Comparison of ENCODE assay signal across 10 cellular contexts in the genomic region with DNA sequence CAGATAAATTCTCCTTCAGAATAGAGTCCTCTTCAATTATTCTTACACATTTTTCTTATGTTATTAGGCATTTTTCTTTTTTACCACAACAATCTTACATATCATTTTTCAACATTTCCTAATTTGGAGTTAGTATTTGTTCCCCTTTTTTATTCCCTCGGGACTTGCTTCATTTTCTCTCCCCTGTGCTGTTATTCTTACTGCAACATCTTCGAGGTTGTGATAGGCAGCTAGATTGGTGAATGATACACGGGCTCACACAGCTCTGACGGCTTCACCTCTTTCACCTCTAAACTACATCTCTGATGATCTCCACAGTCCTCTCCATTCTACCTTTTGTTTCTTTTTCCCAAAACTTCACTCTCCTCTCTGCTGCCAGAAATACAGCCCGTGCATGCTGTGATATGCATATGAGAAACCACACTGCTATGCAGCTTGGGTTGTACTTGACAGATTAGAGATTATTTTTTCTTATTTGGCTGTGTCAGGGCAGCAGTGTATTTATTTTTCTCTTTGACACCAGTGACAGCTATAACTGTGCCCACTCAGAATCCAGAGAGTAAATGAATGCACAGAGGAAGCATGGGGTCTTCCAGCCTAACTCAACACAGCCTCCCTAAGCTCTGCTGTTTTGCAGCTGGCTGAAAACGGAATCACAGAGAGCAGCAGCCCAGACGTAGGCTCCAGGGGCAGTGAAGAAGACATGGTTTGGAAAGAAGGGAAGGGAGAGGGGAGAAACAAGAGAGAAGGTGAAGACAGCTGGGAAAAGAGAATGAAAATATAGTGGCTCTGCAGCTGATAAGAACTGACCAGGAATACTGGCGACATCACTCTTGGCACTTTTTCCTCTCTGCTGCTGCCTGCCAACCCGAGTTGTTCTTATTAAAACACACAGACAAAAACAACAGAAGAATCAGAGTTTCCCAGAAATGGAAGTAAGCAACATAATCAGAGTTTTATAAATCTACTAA.
DNase-seq lines count a peak whose midpoint lies in the region; ATAC-seq and TF ChIP-seq lines count a peak whose summit lies in the region.
"Had no signal": no experiment of that assay in that cellular context is flagged by ENCODE, and none has a peak within 500 bp of the region (broad histone marks: within the 10 kb centered on the region; RNA-seq: fewer than 3 reads in every experiment).

No MANE protein-coding gene starts in this region.

- no peak overlapping the region for H3K27ac Mint-ChIP-seq in activated T-helper 2 cell treated with anti-CD3 and anti-CD28 coated beads, Interferon-gamma antibody, Interleukin-2, Interleukin-4, amounts not matched to agents 10 μg/mL and 5 μg/mL and 100 μg/mL, durations not matched to agents 14 hours and 24 hours and 36 hours

- peak overlapping the region in 10 of 11 experiments; percentile 7 to 57 (median 28); a peak in 10 of 22 replicates for H3K9ac ChIP-seq in BLaER1 treated with 17β-estradiol and CSF1 and Interleukin-3, amounts not matched to agents 10 nM and 100 nM

- peaks cover 0 to 68% (median 0%) of the 10 kb centered on the region in 11 experiments; a peak in 6 of 22 replicates for H3K36me3 ChIP-seq in BLaER1 treated with 17β-estradiol and CSF1 and Interleukin-3, amounts not matched to agents 10 nM and 100 nM

- H3K9me3 ChIP-seq in BLaER1 treated with 17β-estradiol and CSF1 and Interleukin-3, amounts not matched to agents 10 nM and 100 nM (replicated peaks in 1 of 11): peaks cover 5 to 39% (median 18%) of the 10 kb centered on the region in 11 experiments; a peak in 20 of 22 replicates

- peaks cover 2% of the 10 kb centered on the region for H3K27me3 Mint-ChIP-seq in activated T-helper 2 cell treated with anti-CD3 and anti-CD28 coated beads, Interferon-gamma antibody, Interleukin-2, Interleukin-4, amounts not matched to agents 10 μg/mL and 5 μg/mL and 100 μg/mL, durations not matched to agents 14 hours and 24 hours and 36 hours (ENCODE audit: low read depth)

- H3K4me3 ChIP-seq in BLaER1 treated with 17β-estradiol and CSF1 and Interleukin-3, amounts not matched to agents 10 nM and 100 nM: peak overlapping the region in 1 of 10 experiments; percentile 36; a peak in 4 of 20 replicates

- DNase-seq in Right ventricle myocardium superior (peak; percentile 65), posterior vena cava (ENCODE audit: low spot score) (peak; percentile 81), cerebellar nuclear complex (lab: John Stamatoyannopoulos, UW) (no peak), left colon (no peak)
- DNase-seq in activated T-helper 2 cell treated with anti-CD3 and anti-CD28 coated beads, Interferon-gamma antibody, Interleukin-2, Interleukin-4, amounts not matched to agents 10 μg/mL and 5 μg/mL and 100 μg/mL, durations not matched to agents 14 hours and 24 hours and 36 hours (ENCODE audit: low spot score): no peak
- DNase-seq: activated gamma-delta T cell, NCI-H774 had no signal

- H3K4me1 ChIP-seq in BLaER1 treated with 17β-estradiol and CSF1 and Interleukin-3, amounts not matched to agents 10 nM and 100 nM: peaks cover 7 to 24% (median 12%) of the 10 kb centered on the region in 10 experiments

- no peaks in the 10 kb centered on the region for H3K27me3 ChIP-seq in BLaER1 treated with 17β-estradiol and CSF1 and Interleukin-3, amounts not matched to agents 10 nM and 100 nM

- peak overlapping the region in 10 of 11 experiments; percentile 21 to 69 (median 60); a peak in 20 of 22 replicates for H3K27ac ChIP-seq in BLaER1 treated with 17β-estradiol and CSF1 and Interleukin-3, amounts not matched to agents 10 nM and 100 nM
- peak overlapping the region; percentile 50 for H3K27ac ChIP-seq in VCaP

- H3K36me3 Mint-ChIP-seq in activated T-helper 2 cell treated with anti-CD3 and anti-CD28 coated beads, Interferon-gamma antibody, Interleukin-2, Interleukin-4, amounts not matched to agents 10 μg/mL and 5 μg/mL and 100 μg/mL, durations not matched to agents 14 hours and 24 hours and 36 hours (ENCODE audit: low read depth): no peaks in the 10 kb centered on the region

- H3K4me3 Mint-ChIP-seq in activated T-helper 2 cell treated with anti-CD3 and anti-CD28 coated beads, Interferon-gamma antibody, Interleukin-2, Interleukin-4, amounts not matched to agents 10 μg/mL and 5 μg/mL and 100 μg/mL, durations not matched to agents 14 hours and 24 hours and 36 hours (ENCODE audit: low read depth): no peak overlapping the region

- H3K9me3 Mint-ChIP-seq in activated T-helper 2 cell treated with anti-CD3 and anti-CD28 coated beads, Interferon-gamma antibody, Interleukin-2, Interleukin-4, amounts not matched to agents 10 μg/mL and 5 μg/mL and 100 μg/mL, durations not matched to agents 14 hours and 24 hours and 36 hours: peaks cover 4% of the 10 kb centered on the region

- H3K4me1 Mint-ChIP-seq in activated T-helper 2 cell treated with anti-CD3 and anti-CD28 coated beads, Interferon-gamma antibody, Interleukin-2, Interleukin-4, amounts not matched to agents 10 μg/mL and 5 μg/mL and 100 μg/mL, durations not matched to agents 14 hours and 24 hours and 36 hours (ENCODE audit: low read depth): no peaks in the 10 kb centered on the region

- TF ChIP-seq CTCF in VCaP (conservative IDR thresholded peaks at IDR 0.05): no peak

- ATAC-seq in Right ventricle myocardium superior (ENCODE audit: poor library complexity): peak; percentile 87
- no peak for ATAC-seq in GM21367 (IDR thresholded peaks at IDR 0.05; ENCODE audit: unreplicated experiment)
- ATAC-seq in left colon: no peak

- no peaks in the 10 kb centered on the region for H4K20me1 ChIP-seq in BLaER1 treated with 17β-estradiol and CSF1 and Interleukin-3, amounts not matched to agents 10 nM and 100 nM

- H3K4me2 ChIP-seq in BLaER1 treated with 17β-estradiol and CSF1 and Interleukin-3, amounts not matched to agents 10 nM and 100 nM: peak overlapping the region; percentile 42 to 74 (median 69)

- intact Hi-C loops in Right ventricle myocardium superior (cut with DNase I) (no loop called here), posterior vena cava (cut with DNase I) (no loop called here), left colon (cut with DNase I, micrococcal nuclease) (no loop called here)
- intact Hi-C loops in activated T-helper 2 cell treated with anti-CD3 and anti-CD28 coated beads, Interferon-gamma antibody, Interleukin-2, Interleukin-4, amounts not matched to agents 10 μg/mL and 5 μg/mL and 100 μg/mL, durations not matched to agents 14 hours and 24 hours and 36 hours (cut with micrococcal nuclease): no loop called here

Comparison
In these comparisons a context has a peak if more than half of its experiments do, and no peak if none do; other contexts are left out.
1. DNase-seq: peak in Right ventricle myocardium superior (single experiment) and posterior vena cava (single experiment); none in cerebellar nuclear complex (0 of 2), activated T-helper 2 cell treated with anti-CD3 and anti-CD28 coated beads, Interferon-gamma antibody, Interleukin-2, Interleukin-4, amounts not matched to agents 10 μg/mL and 5 μg/mL and 100 μg/mL, durations not matched to agents 14 hours and 24 hours and 36 hours (single experiment) and left colon (0 of 2).